Comparison of ENCODE assay signal across 12 cellular contexts in genomic region chr7:144019457-144019856, GRCh38. TPM values are rescaled to one million over a fixed set of nuclear protein-coding genes. Genes with fewer than 3 reads are reported as not detected.
A peak's percentile ranks its signal among the peaks of the same experiment; 100 is the strongest.
DNase-seq lines count a peak whose midpoint lies in the region; ATAC-seq and TF ChIP-seq lines count a peak whose summit lies in the region.
"Had no signal": no experiment of that assay in that cellular context is flagged by ENCODE, and none has a peak within 500 bp of the region (broad histone marks: within the 10 kb centered on the region; RNA-seq: fewer than 3 reads in every experiment).

No MANE protein-coding gene starts in this region.

- intact Hi-C loops in left ventricle myocardium inferior (cut with micrococcal nuclease) = no loop called here
- intact Hi-C loops in OCI-LY7 (cut with micrococcal nuclease; ENCODE audit: unreplicated experiment) = no loop called here

- H3K9me3 ChIP-seq in left ventricle myocardium inferior (replicated peaks) = peaks cover 3% of the 10 kb centered on the region
- H3K9me3 ChIP-seq in OCI-LY7 (ENCODE audit: low read length) = no peaks in the 10 kb centered on the region

- CTCF ChIA-PET in OCI-LY7 (lab: Charles Lee; ENCODE audit: unreplicated experiment) = no interaction called here

- H3K4me2 ChIP-seq in OCI-LY7 (ENCODE audit: low read length) = no peak overlapping the region

- no peak overlapping the region for H3K4me3 Mint-ChIP-seq in stimulated activated effector memory CD8-positive, alpha-beta T cell treated with anti-CD3 and anti-CD28 coated beads, Interleukin-12 subunit alpha, Interleukin-12 subunit beta, amount 100 ng/mL, for 72 hours
- H3K4me3 Mint-ChIP-seq: activated T-cell treated with anti-CD3 and anti-CD28 coated beads, Interleukin-2, amount 50 U/mL, for 72 hours; T-helper 1 cell treated with Interleukin-12 subunit alpha and Interleukin-12 subunit beta and Interleukin-4 antibody, amounts not matched to agents 30 μg/mL and 1 μg/mL, for 36 hours had no signal

- H3K27ac ChIP-seq in left ventricle myocardium inferior (replicated peaks) (peak overlapping the region; percentile 73), OCI-LY7 (ENCODE audit: low read depth, low read length, poor library complexity, severe bottlenecking) (no peak overlapping the region)

- TF ChIP-seq CTCF in left ventricle myocardium inferior (IDR thresholded peaks at IDR 0.05; ENCODE audit: borderline replicate concordance) (no peak), OCI-LY7 (conservative IDR thresholded peaks at IDR 0.05; ENCODE audit: low read length) (no peak)

- H3K36me3 ChIP-seq in left ventricle myocardium inferior = no peaks in the 10 kb centered on the region
- H3K36me3 ChIP-seq in OCI-LY7 (ENCODE audit: insufficient read depth, low read length) = no peaks in the 10 kb centered on the region

- peaks cover 13% of the 10 kb centered on the region for H3K4me1 ChIP-seq in left ventricle myocardium inferior
- no peaks in the 10 kb centered on the region for H3K4me1 ChIP-seq in OCI-LY7 (ENCODE audit: insufficient read depth, low read length, poor library complexity, severe bottlenecking)

- POLR2A ChIA-PET in OCI-LY7 (lab: Charles Lee) = interaction anchor here (0.9 kb wide), 1 partner anchor 17 kb away, joined by 3 read pairs; no protein-coding TSS in a partner anchor

- H3K79me2 ChIP-seq in OCI-LY7 (ENCODE audit: insufficient read depth, low read depth, low read length) = no peaks in the 10 kb centered on the region

- no peaks in the 10 kb centered on the region for H3K9me2 ChIP-seq in OCI-LY7 (ENCODE audit: insufficient read depth, low read length)

- no peaks in the 10 kb centered on the region for H4K20me1 ChIP-seq in OCI-LY7 (ENCODE audit: insufficient read depth, low read length)

- no peak overlapping the region for H2AFZ ChIP-seq in OCI-LY7 (ENCODE audit: low read length)

- H3K9me3 Mint-ChIP-seq in stimulated activated effector memory CD8-positive, alpha-beta T cell treated with anti-CD3 and anti-CD28 coated beads, Interleukin-12 subunit alpha, Interleukin-12 subunit beta, amount 100 ng/mL, for 72 hours = peaks cover 3% of the 10 kb centered on the region
- H3K9me3 Mint-ChIP-seq: activated T-cell treated with anti-CD3 and anti-CD28 coated beads, Interleukin-2, amount 50 U/mL, for 72 hours; T-helper 1 cell treated with Interleukin-12 subunit alpha and Interleukin-12 subunit beta and Interleukin-4 antibody, amounts not matched to agents 30 μg/mL and 1 μg/mL, for 36 hours had no signal

- H3K27ac Mint-ChIP-seq in stimulated activated effector memory CD8-positive, alpha-beta T cell treated with anti-CD3 and anti-CD28 coated beads, Interleukin-12 subunit alpha, Interleukin-12 subunit beta, amount 100 ng/mL, for 72 hours = no peak overlapping the region
- H3K27ac Mint-ChIP-seq: activated T-cell treated with anti-CD3 and anti-CD28 coated beads, Interleukin-2, amount 50 U/mL, for 72 hours; T-helper 1 cell treated with Interleukin-12 subunit alpha and Interleukin-12 subunit beta and Interleukin-4 antibody, amounts not matched to agents 30 μg/mL and 1 μg/mL, for 36 hours had no signal

- DNase-seq in amniotic epithelial cell (ENCODE audit: low read depth) (peak; percentile 98), left ventricle myocardium inferior (no peak), NCI-H748 treated with DMSO at 0.1 percent for 48 hours (lab: John Stamatoyannopoulos, UW) (no peak), OCI-LY7 (ENCODE audit: low spot score) (no peak), putamen (ENCODE audit: low spot score) (no peak), GOT3 (lab: John Stamatoyannopoulos, UW) (no peak)
- no peak for DNase-seq in stimulated activated effector memory CD8-positive, alpha-beta T cell treated with anti-CD3 and anti-CD28 coated beads, Interleukin-12 subunit alpha, Interleukin-12 subunit beta, amount 100 ng/mL, for 72 hours (ENCODE audit: low spot score in 2 of 2)
- DNase-seq: activated T-cell treated with anti-CD3 and anti-CD28 coated beads, Interleukin-2, amount 50 U/mL, for 72 hours; NCI-H2171 had no signal

- peak; percentile 64 for ATAC-seq in HG02885 (IDR thresholded peaks at IDR 0.05; ENCODE audit: poor library complexity, unreplicated experiment)
- peak; percentile 44 for ATAC-seq in stimulated activated effector memory CD8-positive, alpha-beta T cell treated with anti-CD3 and anti-CD28 coated beads, Interleukin-12 subunit alpha, Interleukin-12 subunit beta, amount 100 ng/mL, for 72 hours
- ATAC-seq: activated T-cell treated with anti-CD3 and anti-CD28 coated beads, Interleukin-2, amount 50 U/mL, for 72 hours had no signal

- H3K4me3 ChIP-seq in left ventricle myocardium inferior (no peak overlapping the region), OCI-LY7 (ENCODE audit: low read depth, low read length, poor library complexity, severe bottlenecking) (no peak overlapping the region)

- H3K27me3 ChIP-seq in left ventricle myocardium inferior (ENCODE audit: low read depth) = no peaks in the 10 kb centered on the region

- no peaks in the 10 kb centered on the region for H3K36me3 Mint-ChIP-seq in stimulated activated effector memory CD8-positive, alpha-beta T cell treated with anti-CD3 and anti-CD28 coated beads, Interleukin-12 subunit alpha, Interleukin-12 subunit beta, amount 100 ng/mL, for 72 hours

- BruUV-seq in OCI-LY7 (replicated peaks; lab: Mats Ljungman, UMichigan) = no TSS peak

- H3K4me1 Mint-ChIP-seq in stimulated activated effector memory CD8-positive, alpha-beta T cell treated with anti-CD3 and anti-CD28 coated beads, Interleukin-12 subunit alpha, Interleukin-12 subunit beta, amount 100 ng/mL, for 72 hours = no peaks in the 10 kb centered on the region

RNA-seq across cellular contexts. Expression of gene OR6B1, which starts 19.3 kb away (rescaled TPM):
- total RNA-seq in left ventricle myocardium inferior (not detected), OCI-LY7 (2022) (not detected in 2 replicates)
- total RNA-seq in OCI-LY7 (2014; rRNA removed; shearing (Covaris generic)) = not detected in 2 replicates
- total RNA-seq: activated T-cell treated with anti-CD3 and anti-CD28 coated beads, Interleukin-2, amount 50 U/mL, for 72 hours; epithelial cell of proximal tubule had no signal

RNA-seq across cellular contexts. Expression of gene OR2A5, which starts 29.3 kb away (rescaled TPM):
- not detected for total RNA-seq in left ventricle myocardium inferior
- total RNA-seq in OCI-LY7 (2014; rRNA removed; shearing (Covaris generic)) = not detected in 2 replicates
- not detected in 2 replicates for total RNA-seq in OCI-LY7 (2022)
- total RNA-seq: activated T-cell treated with anti-CD3 and anti-CD28 coated beads, Interleukin-2, amount 50 U/mL, for 72 hours; epithelial cell of proximal tubule had no signal

RNA-seq across cellular contexts. Expression of gene OR2A25, which starts 50.2 kb away (rescaled TPM):
- total RNA-seq in left ventricle myocardium inferior (not detected), OCI-LY7 (2022) (not detected in 2 replicates)
- total RNA-seq in OCI-LY7 (2014; rRNA removed; shearing (Covaris generic)) = not detected in 2 replicates
- total RNA-seq: activated T-cell treated with anti-CD3 and anti-CD28 coated beads, Interleukin-2, amount 50 U/mL, for 72 hours; epithelial cell of proximal tubule had no signal
